14 cellular contexts compared by ENCODE assay signal in the genomic region with DNA sequence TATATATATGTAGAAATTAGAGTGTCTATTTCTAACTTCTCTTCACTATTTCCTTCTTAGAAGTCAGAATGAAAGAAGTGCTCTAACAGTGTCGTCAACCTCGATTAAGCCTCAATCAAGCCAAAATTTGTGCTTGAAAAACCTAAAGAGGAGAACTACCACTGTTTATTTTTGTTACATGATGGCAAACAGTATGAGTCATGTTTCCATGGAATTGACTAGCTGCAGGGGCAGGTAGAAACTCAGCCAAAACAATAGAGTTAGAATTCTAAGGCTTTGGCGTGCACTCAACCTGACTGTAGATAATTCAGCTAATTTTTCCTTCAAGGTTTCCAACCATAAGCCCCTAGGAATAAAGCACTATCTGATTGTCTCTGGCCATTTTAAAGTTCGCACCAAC.
A peak's percentile ranks its signal among the peaks of the same experiment; 100 is the strongest.
DNase-seq lines count a peak whose midpoint lies in the region; ATAC-seq and TF ChIP-seq lines count a peak whose summit lies in the region.
"Had no signal": no experiment of that assay in that cellular context is flagged by ENCODE, and none has a peak within 500 bp of the region (broad histone marks: within the 10 kb centered on the region; RNA-seq: fewer than 3 reads in every experiment).

No MANE protein-coding gene starts in this region.

- H3K27ac Mint-ChIP-seq in T-helper 17 cell = peak overlapping the region; percentile 32
- H3K27ac Mint-ChIP-seq: activated CD8-positive, alpha-beta T cell treated with anti-CD3 and anti-CD28 coated beads, Interleukin-2, amount 10 ng/mL, durations not matched to agents 7 days and 5 days had no signal

- peak overlapping the region; percentile 21; the same call in 1 of the 2 replicates for H3K27ac ChIP-seq in ACC112 (ENCODE audit: low read depth, low read length)
- H3K27ac ChIP-seq in GM23248 = no peak overlapping the region
- H3K27ac ChIP-seq in SJCRH30 = no peak overlapping the region
- H3K27ac ChIP-seq in esophagus squamous epithelium = no peak overlapping the region

- H3K27me3 ChIP-seq in ACC112 (ENCODE audit: insufficient read depth, low read length) (no peaks in the 10 kb centered on the region), GM23248 (replicated peaks; ENCODE audit: insufficient read depth) (no peaks in the 10 kb centered on the region), SJCRH30 (no peaks in the 10 kb centered on the region), esophagus squamous epithelium (peaks cover 0 to 10% (median 0%) of the 10 kb centered on the region in 4 donors)
- H3K27me3 ChIP-seq: BE2C had no signal

- H2AFZ ChIP-seq in ACC112 (ENCODE audit: low read length, unreplicated experiment) (no peak overlapping the region), GM23248 (no peak overlapping the region)

- 78 to 83% methylated on average over 4 of the region's 4 CpGs for WGBS in GM23248 (ENCODE audit: low coverage in 1 of 2, low lambda C conversion rate in 2 of 2, missing lambda C conversion rate in 2 of 2), 2 experiments
- WGBS in esophagus squamous epithelium, 2 donors = 36 to 39% methylated on average over 4 of the region's 4 CpGs

- H3K36me3 ChIP-seq in ACC112 (ENCODE audit: insufficient read depth, low read length) (no peaks in the 10 kb centered on the region), GM23248 (ENCODE audit: low read depth) (no peaks in the 10 kb centered on the region), SJCRH30 (no peaks in the 10 kb centered on the region), esophagus squamous epithelium (no peaks in the 10 kb centered on the region)
- H3K36me3 ChIP-seq: BE2C had no signal

- DNase-seq in GM23248 (peak; percentile 42), T-helper 17 cell (no peak), fibroblast of the aortic adventitia (ENCODE audit: low read depth) (peak; percentile 58), SJCRH30 (no peak), NCI-H1436 (lab: John Stamatoyannopoulos, UW) (no peak), esophagus squamous epithelium (lab: John Stamatoyannopoulos, UW) (no peak)
- DNase-seq: activated CD8-positive, alpha-beta T cell treated with anti-CD3 and anti-CD28 coated beads, Interleukin-2, amount 10 ng/mL, durations not matched to agents 7 days and 5 days; activated naive CD4-positive, alpha-beta T cell; BE2C; foreskin fibroblast; small intestine had no signal

- H3K4me3 ChIP-seq in ACC112 (ENCODE audit: low read depth, low read length) (no peak overlapping the region), GM23248 (no peak overlapping the region), fibroblast of the aortic adventitia (ENCODE audit: low read depth, low read length) (no peak overlapping the region), SJCRH30 (no peak overlapping the region), esophagus squamous epithelium (no peak overlapping the region)

- no peak for TF ChIP-seq POLR2A in esophagus squamous epithelium (IDR thresholded peaks at IDR 0.05)

- ATAC-seq in T-helper 17 cell = no peak
- ATAC-seq in HG03457 (IDR thresholded peaks at IDR 0.05; ENCODE audit: unreplicated experiment) = no peak

- no peak overlapping the region for H3K9ac ChIP-seq in GM23248

- TF ChIP-seq CTCF in fibroblast of the aortic adventitia (IDR thresholded peaks at IDR 0.05; ENCODE audit: insufficient read depth, low read length) = no peak
- no peak for TF ChIP-seq CTCF in esophagus squamous epithelium (IDR thresholded peaks at IDR 0.05)

- H3K9me3 ChIP-seq in GM23248 (ENCODE audit: low read depth) = no peaks in the 10 kb centered on the region
- no peaks in the 10 kb centered on the region for H3K9me3 ChIP-seq in T-helper 17 cell (ENCODE audit: control insufficient read depth, low read length, poor library complexity, severe bottlenecking)
- H3K9me3 ChIP-seq in SJCRH30 (replicated peaks) = no peaks in the 10 kb centered on the region
- no peaks in the 10 kb centered on the region for H3K9me3 ChIP-seq in esophagus squamous epithelium
- H3K9me3 ChIP-seq: BE2C had no signal

- peaks cover 6% of the 10 kb centered on the region for H3K4me1 Mint-ChIP-seq in T-helper 17 cell

- intact Hi-C loops in esophagus squamous epithelium (cut with DNase I) = loop anchor here (10.0 kb wide), 2 partner anchors 123 to 463 kb away; no protein-coding TSS in a partner anchor

- H3K79me2 ChIP-seq in ACC112 (ENCODE audit: control insufficient read depth, insufficient read depth, low read length, unreplicated experiment) = no peaks in the 10 kb centered on the region
- no peaks in the 10 kb centered on the region for H3K79me2 ChIP-seq in GM23248 (ENCODE audit: insufficient read depth)

- H4K20me1 ChIP-seq in GM23248 (ENCODE audit: insufficient read depth) = no peaks in the 10 kb centered on the region

- H3K4me2 ChIP-seq in GM23248 (ENCODE audit: unreplicated experiment) = no peak overlapping the region

- H3K9me2 ChIP-seq in GM23248 (ENCODE audit: insufficient read depth) = no peaks in the 10 kb centered on the region

- peaks cover 2% of the 10 kb centered on the region for H3K36me3 Mint-ChIP-seq in T-helper 17 cell (ENCODE audit: low read depth)
- H3K36me3 Mint-ChIP-seq: brain had no signal

- H3K27me3 Mint-ChIP-seq in T-helper 17 cell = peaks cover 20% of the 10 kb centered on the region

- H3K4me3 Mint-ChIP-seq in T-helper 17 cell = no peak overlapping the region
- H3K4me3 Mint-ChIP-seq: activated CD8-positive, alpha-beta T cell treated with anti-CD3 and anti-CD28 coated beads, Interleukin-2, amount 10 ng/mL, durations not matched to agents 7 days and 5 days had no signal

- peaks cover 23% of the 10 kb centered on the region for H3F3A ChIP-seq in GM23248 (ENCODE audit: insufficient read depth)

- in situ Hi-C loops in GM23248 (cut with MboI) = loop anchor here (10.0 to 25.0 kb wide), 3 partner anchors 113 to 791 kb away; no protein-coding TSS in a partner anchor

- H3K4me1 ChIP-seq in ACC112 (ENCODE audit: control insufficient read depth, insufficient read depth, low read length, unreplicated experiment) = peaks cover 23% of the 10 kb centered on the region
- H3K4me1 ChIP-seq in GM23248 (ENCODE audit: insufficient read depth) = peaks cover 37% of the 10 kb centered on the region
- peaks cover 27% of the 10 kb centered on the region for H3K4me1 ChIP-seq in SJCRH30
- peaks cover 0 to 17% (median 0%) of the 10 kb centered on the region in 3 donors for H3K4me1 ChIP-seq in esophagus squamous epithelium
- H3K4me1 ChIP-seq: BE2C had no signal

Comparison
In these comparisons a context has a peak if more than half of its experiments do, and no peak if none do; other contexts are left out.
1. DNase-seq: peak in GM23248 (single experiment) and fibroblast of the aortic adventitia (single experiment); none in T-helper 17 cell (0 of 3), SJCRH30 (0 of 2), NCI-H1436 (single experiment) and esophagus squamous epithelium (single experiment).